In genomic region chr17:79145548-79145947, GRCh38 we compare ENCODE assay signal across 27 cellular contexts.
"Had no signal": no experiment of that assay in that cellular context is flagged by ENCODE, and none has a peak within 500 bp of the region (broad histone marks: within the 10 kb centered on the region; RNA-seq: fewer than 3 reads in every experiment).

No MANE protein-coding gene starts in this region.

- DNase-seq: colonic mucosa; cortex of kidney; dermis blood vessel endothelial cell; dorsolateral prefrontal cortex; effector CD4-positive, alpha-beta T cell; effector CD8-positive, alpha-beta T cell; effector memory CD4-positive, alpha-beta T cell; effector memory CD8-positive, alpha-beta T cell; endodermal cell; erythroblast; esophagus squamous epithelium; foreskin fibroblast; foreskin keratinocyte; foreskin melanocyte; gastrocnemius medialis; glutamatergic neuron; head of caudate nucleus; heart right ventricle had no signal

- H3K27ac ChIP-seq: colonic mucosa, coronary artery, dorsolateral prefrontal cortex, epithelial cell of prostate, esophagus muscularis mucosa, esophagus squamous epithelium, foreskin keratinocyte, gastrocnemius medialis, gastroesophageal sphincter, heart right ventricle had no signal

- H3K4me1 ChIP-seq: colonic mucosa, esophagus muscularis mucosa, esophagus squamous epithelium, foreskin keratinocyte, gastrocnemius medialis, gastroesophageal sphincter, heart right ventricle had no signal

- H3K4me3 ChIP-seq: colonic mucosa, coronary artery, dorsolateral prefrontal cortex, esophagus muscularis mucosa, esophagus squamous epithelium, gastrocnemius medialis, gastroesophageal sphincter, heart right ventricle had no signal

- H3K36me3 ChIP-seq: colonic mucosa, esophagus muscularis mucosa, esophagus squamous epithelium, gastrocnemius medialis, gastroesophageal sphincter, heart right ventricle had no signal

- FAIRE-seq: colon, endometrium, endothelial cell of umbilical vein, frontal cortex had no signal

- H3K9me3 ChIP-seq: colonic mucosa, esophagus muscularis mucosa, esophagus squamous epithelium, gastrocnemius medialis, gastroesophageal sphincter, heart right ventricle had no signal

- ATAC-seq: effector memory CD8-positive, alpha-beta T cell; esophagus mucosa; foreskin keratinocyte; gastrocnemius medialis; gastroesophageal sphincter; heart right ventricle had no signal
